8 cellular contexts compared by ENCODE assay signal in genomic region chr5:177875907-177876253, GRCh38.
DNase-seq lines count a peak whose midpoint lies in the region; ATAC-seq, FAIRE-seq and TF ChIP-seq lines count a peak whose summit lies in the region.
"Not testable (repeated sequence)": the region's sequence is repeated elsewhere in the genome, so short reads cannot be mapped to it uniquely, and the experiment has no call there.

No MANE protein-coding gene starts in this region.

- CTCF ChIA-PET in OCI-LY7 (lab: Charles Lee; ENCODE audit: unreplicated experiment); activated naive CD4-positive, alpha-beta T cell treated with anti-CD3 and anti-CD28 coated beads, Interleukin-2, amount 10 ng/mL, durations not matched to agents 7 days and 5 days (lab: Charles Lee); endothelial cell of umbilical vein (lab: Charles Lee): not testable (repeated sequence)

- ATAC-seq in HG02798 (IDR thresholded peaks at IDR 0.05; ENCODE audit: poor library complexity, unreplicated experiment) = peak; percentile 22

- not testable (repeated sequence) for H3K9me3 Mint-ChIP-seq in activated naive CD4-positive, alpha-beta T cell treated with anti-CD3 and anti-CD28 coated beads, Interleukin-2, amount 10 ng/mL, durations not matched to agents 7 days and 5 days

- TF ChIP-seq POLR2A in endothelial cell of umbilical vein (IDR thresholded peaks at IDR 0.05; ENCODE audit: low read depth, low read length) = not testable (repeated sequence)

- not testable (repeated sequence) for H3K27me3 Mint-ChIP-seq in activated naive CD4-positive, alpha-beta T cell treated with anti-CD3 and anti-CD28 coated beads, Interleukin-2, amount 10 ng/mL, durations not matched to agents 7 days and 5 days

- H3K79me2 ChIP-seq in OCI-LY7 (ENCODE audit: insufficient read depth, low read depth, low read length); endothelial cell of umbilical vein (ENCODE audit: control insufficient read depth, insufficient read depth, low read length): not testable (repeated sequence)

- not testable (repeated sequence) for H4K20me1 ChIP-seq in OCI-LY7 (ENCODE audit: insufficient read depth, low read length); endothelial cell of umbilical vein (replicated peaks; ENCODE audit: control insufficient read depth, extremely low read depth, insufficient read depth, low read length)

- not testable (repeated sequence) for H3K9me2 ChIP-seq in OCI-LY7 (ENCODE audit: insufficient read depth, low read length)

- H3K27me3 ChIP-seq in endothelial cell of umbilical vein (ENCODE audit: control insufficient read depth in 2 of 2, insufficient read depth in 2 of 2, low read length in 2 of 2); iPS-18a (ENCODE audit: control insufficient read depth, insufficient read depth, low read length); neuron (ENCODE audit: insufficient read depth, low read length); tibial artery: not testable (repeated sequence)

- H3K4me2 ChIP-seq in OCI-LY7 (ENCODE audit: low read length) = not testable (repeated sequence)
- H3K4me2 ChIP-seq in endothelial cell of umbilical vein (ENCODE audit: insufficient read depth, low read length) = peak overlapping the region; percentile 24

- POLR2A ChIA-PET in OCI-LY7 (lab: Charles Lee); endothelial cell of umbilical vein (lab: Charles Lee): not testable (repeated sequence)

- peak overlapping the region; percentile 62 for H3K4me3 ChIP-seq in OCI-LY7 (ENCODE audit: low read depth, low read length, poor library complexity, severe bottlenecking)
- peak overlapping the region in 1 of 3 experiments; percentile 27 for H3K4me3 ChIP-seq in endothelial cell of umbilical vein (replicated peaks in 1 of 3; ENCODE audit: insufficient read depth in 1 of 3, low read depth in 1 of 3, low read length in 3 of 3)
- H3K4me3 ChIP-seq in iPS-18a (ENCODE audit: low read length) = peak overlapping the region; percentile 52
- H3K4me3 ChIP-seq in neuron (ENCODE audit: low read length) = peak overlapping the region; percentile 59
- H3K4me3 ChIP-seq in tibial artery = peak overlapping the region; percentile 42 to 54

- H3K9me3 ChIP-seq in OCI-LY7 (ENCODE audit: low read length); endothelial cell of umbilical vein (replicated peaks; ENCODE audit: control insufficient read depth, insufficient read depth, low read length); iPS-18a (ENCODE audit: control insufficient read depth, low read depth, low read length); neuron (ENCODE audit: low read length); tibial artery: not testable (repeated sequence)

- not testable (repeated sequence) for H3K4me1 ChIP-seq in OCI-LY7 (ENCODE audit: insufficient read depth, low read length, poor library complexity, severe bottlenecking); endothelial cell of umbilical vein (ENCODE audit: control insufficient read depth, extremely low read depth, insufficient read depth, low read length); iPS-18a (ENCODE audit: control insufficient read depth, low read depth, low read length); neuron (ENCODE audit: insufficient read depth, low read length); tibial artery

- not testable (repeated sequence) for H3K9me1 ChIP-seq in endothelial cell of umbilical vein (replicated peaks; ENCODE audit: control insufficient read depth, extremely low read depth, insufficient read depth, low read length)

- peak overlapping the region; percentile 80 for H3K4me3 Mint-ChIP-seq in activated naive CD4-positive, alpha-beta T cell treated with anti-CD3 and anti-CD28 coated beads, Interleukin-2, amount 10 ng/mL, durations not matched to agents 7 days and 5 days

- peak; percentile 8 for DNase-seq in ELR (ENCODE audit: low read depth)
- DNase-seq in OCI-LY7 (ENCODE audit: low spot score); activated naive CD4-positive, alpha-beta T cell treated with anti-CD3 and anti-CD28 coated beads, Interleukin-2, amount 10 ng/mL, durations not matched to agents 7 days and 5 days; endothelial cell of umbilical vein (ENCODE audit: low read depth, low spot score); tibial artery: not testable (repeated sequence)

- H3K9ac ChIP-seq in endothelial cell of umbilical vein (replicated peaks; ENCODE audit: extremely low read depth, insufficient read depth, low read length); iPS-18a (ENCODE audit: low read length): not testable (repeated sequence)

- dilution Hi-C loops in endothelial cell of umbilical vein (cut with MboI; ENCODE audit: extremely low pct_ligation_motif_present, low sequenced_read_pairs) = not testable (repeated sequence)

- BruUV-seq in OCI-LY7 (replicated peaks; lab: Mats Ljungman, UMichigan); endothelial cell of umbilical vein (replicated peaks; lab: Mats Ljungman, UMichigan): not testable (repeated sequence)

- H3K36me3 ChIP-seq in OCI-LY7 (ENCODE audit: insufficient read depth, low read length); endothelial cell of umbilical vein (ENCODE audit: control insufficient read depth in 2 of 2, extremely low read depth in 1 of 2, insufficient read depth in 2 of 2, low read length in 2 of 2); iPS-18a (ENCODE audit: control insufficient read depth, low read depth, low read length); neuron (ENCODE audit: insufficient read depth, low read length); tibial artery: not testable (repeated sequence)

- H3K27ac Mint-ChIP-seq in activated naive CD4-positive, alpha-beta T cell treated with anti-CD3 and anti-CD28 coated beads, Interleukin-2, amount 10 ng/mL, durations not matched to agents 7 days and 5 days = not testable (repeated sequence)

- not testable (repeated sequence) for H3K4me1 Mint-ChIP-seq in activated naive CD4-positive, alpha-beta T cell treated with anti-CD3 and anti-CD28 coated beads, Interleukin-2, amount 10 ng/mL, durations not matched to agents 7 days and 5 days

- H3K27ac ChIP-seq in OCI-LY7 (ENCODE audit: low read depth, low read length, poor library complexity, severe bottlenecking); endothelial cell of umbilical vein (ENCODE audit: insufficient read depth, low read depth, low read length); iPS-18a (ENCODE audit: low read length); tibial artery: not testable (repeated sequence)

- not testable (repeated sequence) for TF ChIP-seq CTCF in OCI-LY7 (conservative IDR thresholded peaks at IDR 0.05; ENCODE audit: low read length); endothelial cell of umbilical vein (IDR thresholded peaks at IDR 0.05; ENCODE audit: extremely low read depth in 1 of 2, insufficient read depth in 1 of 2, low read depth in 1 of 2, low read length in 2 of 2); tibial artery (IDR thresholded peaks at IDR 0.05)

- intact Hi-C loops in OCI-LY7 (cut with micrococcal nuclease; ENCODE audit: unreplicated experiment); endothelial cell of umbilical vein (cut with micrococcal nuclease); tibial artery (cut with DNase I; ENCODE audit: low total_unique reads): not testable (repeated sequence)

- H2AFZ ChIP-seq in OCI-LY7 (ENCODE audit: low read length); endothelial cell of umbilical vein (ENCODE audit: low read depth, low read length); neuron (ENCODE audit: low read depth, low read length): not testable (repeated sequence)

- not testable (repeated sequence) for FAIRE-seq in endothelial cell of umbilical vein (lab: Jason Lieb, UNC)

- H3K36me3 Mint-ChIP-seq in activated naive CD4-positive, alpha-beta T cell treated with anti-CD3 and anti-CD28 coated beads, Interleukin-2, amount 10 ng/mL, durations not matched to agents 7 days and 5 days = not testable (repeated sequence)
